Comparison of ENCODE assay signal across 8 cellular contexts in the genomic region with DNA sequence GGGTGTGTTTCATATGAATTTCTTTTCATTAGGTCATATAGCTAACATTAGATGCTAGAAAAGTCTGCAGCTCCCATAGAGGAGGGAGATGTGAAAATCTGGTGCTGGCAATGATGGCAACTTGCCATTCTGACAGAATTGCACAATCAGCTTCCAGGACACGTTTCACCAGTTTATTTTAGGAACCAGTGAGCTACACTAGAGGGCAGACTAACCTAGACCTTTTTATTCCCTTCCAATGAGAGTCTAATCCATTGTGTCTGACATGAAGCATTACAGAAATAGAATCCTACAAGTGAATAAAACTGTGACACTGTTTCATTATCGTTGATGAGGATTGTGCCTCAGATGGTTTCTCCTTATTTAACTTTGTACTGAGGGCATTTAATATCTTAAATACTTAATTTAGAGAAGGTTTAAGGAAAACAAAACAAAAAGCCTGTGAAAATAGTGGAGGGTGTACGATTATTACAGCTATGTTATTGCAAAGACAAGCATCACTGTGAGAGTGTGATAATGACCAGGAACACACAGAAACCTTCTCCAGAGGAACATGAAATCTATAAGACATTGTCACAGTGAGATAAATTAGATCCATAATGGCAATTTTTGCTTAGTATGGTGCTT.
DNase-seq lines count a peak whose midpoint lies in the region; ATAC-seq and TF ChIP-seq lines count a peak whose summit lies in the region.

No MANE protein-coding gene starts in this region.

- no peaks in the 10 kb centered on the region for H3K9me3 ChIP-seq in CD4-positive, CD25-positive, alpha-beta regulatory T cell (ENCODE audit: control insufficient read depth in 2 of 2, low read length in 2 of 2)
- no peaks in the 10 kb centered on the region for H3K9me3 ChIP-seq in neural progenitor cell (ENCODE audit: low read depth)

- no peaks in the 10 kb centered on the region for H3K27me3 ChIP-seq in CD4-positive, CD25-positive, alpha-beta regulatory T cell (ENCODE audit: control insufficient read depth, insufficient read depth, low read length)
- H3K27me3 ChIP-seq in neural progenitor cell, result no peaks in the 10 kb centered on the region

- H3K79me2 ChIP-seq in neural progenitor cell (ENCODE audit: low read depth), result no peaks in the 10 kb centered on the region

- H3K36me3 Mint-ChIP-seq in CD4-positive, CD25-positive, alpha-beta regulatory T cell, result no peaks in the 10 kb centered on the region
- H3K36me3 Mint-ChIP-seq in neural progenitor cell, result no peaks in the 10 kb centered on the region

- H4K20me1 ChIP-seq in neural progenitor cell (ENCODE audit: low read depth), result no peaks in the 10 kb centered on the region

- H3K4me1 Mint-ChIP-seq in CD4-positive, CD25-positive, alpha-beta regulatory T cell, result no peaks in the 10 kb centered on the region
- H3K4me1 Mint-ChIP-seq in neural progenitor cell, result peaks cover 39% of the 10 kb centered on the region

- peak in 2 of 3 donors; percentile 14 to 40 for DNase-seq in CD4-positive, CD25-positive, alpha-beta regulatory T cell
- DNase-seq in NCI-H2171 (lab: John Stamatoyannopoulos, UW) (peak; percentile 5), fibroblast of pulmonary artery (ENCODE audit: low read depth) (peak; percentile 95), neural progenitor cell (ENCODE audit: low spot score) (peak; percentile 67)
- no peak for DNase-seq in activated CD4-positive, CD25-positive, alpha-beta regulatory T cell (lab: John Stamatoyannopoulos, UW)

- no peak overlapping the region for H3K4me3 ChIP-seq in CD4-positive, CD25-positive, alpha-beta regulatory T cell (ENCODE audit: low read depth, low read length)
- H3K4me3 ChIP-seq in fibroblast of pulmonary artery (replicated peaks; ENCODE audit: low read depth, low read length) (no peak overlapping the region), neural progenitor cell (no peak overlapping the region)

- TF ChIP-seq CTCF in VCaP (conservative IDR thresholded peaks at IDR 0.05), result peak; percentile 74
- TF ChIP-seq CTCF in fibroblast of pulmonary artery (IDR thresholded peaks at IDR 0.05; ENCODE audit: low read length, missing control alignments), result peak; percentile 74
- TF ChIP-seq CTCF in neural progenitor cell (IDR thresholded peaks at IDR 0.05), result peak; percentile 77

- no peaks in the 10 kb centered on the region for H3F3A ChIP-seq in neural progenitor cell (ENCODE audit: low read depth)

- no peak for ATAC-seq in CD4-positive, CD25-positive, alpha-beta regulatory T cell (ENCODE audit: low read depth in 2 of 2)
- ATAC-seq in GM18867 (IDR thresholded peaks at IDR 0.05; ENCODE audit: unreplicated experiment) (peak; percentile 83), HG03103 (IDR thresholded peaks at IDR 0.05; ENCODE audit: low read depth, unreplicated experiment) (peak; percentile 68)

- H3K27me3 Mint-ChIP-seq in CD4-positive, CD25-positive, alpha-beta regulatory T cell, result no peaks in the 10 kb centered on the region
- H3K27me3 Mint-ChIP-seq in neural progenitor cell (ENCODE audit: insufficient read depth, low read depth), result peaks cover 2% of the 10 kb centered on the region

- no peak overlapping the region for H3K27ac Mint-ChIP-seq in CD4-positive, CD25-positive, alpha-beta regulatory T cell
- H3K27ac Mint-ChIP-seq in neural progenitor cell, result no peak overlapping the region

- no peak overlapping the region for H3K9ac ChIP-seq in neural progenitor cell

- H3K4me3 Mint-ChIP-seq in CD4-positive, CD25-positive, alpha-beta regulatory T cell, result no peak overlapping the region
- H3K4me3 Mint-ChIP-seq in neural progenitor cell, result no peak overlapping the region

- no peak overlapping the region for H3K27ac ChIP-seq in CD4-positive, CD25-positive, alpha-beta regulatory T cell (ENCODE audit: insufficient read depth, low read length, poor library complexity, severe bottlenecking)
- no peak overlapping the region for H3K27ac ChIP-seq in VCaP
- no peak overlapping the region for H3K27ac ChIP-seq in neural progenitor cell

- H2AFZ ChIP-seq in neural progenitor cell (replicated peaks), result no peak overlapping the region

- H3K36me3 ChIP-seq in CD4-positive, CD25-positive, alpha-beta regulatory T cell (ENCODE audit: control insufficient read depth, insufficient read depth, low read length), result no peaks in the 10 kb centered on the region
- no peaks in the 10 kb centered on the region for H3K36me3 ChIP-seq in neural progenitor cell

- no peak overlapping the region for H3K4me2 ChIP-seq in neural progenitor cell

- H3K9me3 Mint-ChIP-seq in CD4-positive, CD25-positive, alpha-beta regulatory T cell, result peaks cover 0 to 2% (median 0%) of the 10 kb centered on the region in 7 donors
- no peaks in the 10 kb centered on the region for H3K9me3 Mint-ChIP-seq in neural progenitor cell

- H3K4me1 ChIP-seq in CD4-positive, CD25-positive, alpha-beta regulatory T cell (ENCODE audit: control insufficient read depth, insufficient read depth, low read length, poor library complexity, severe bottlenecking), result no peaks in the 10 kb centered on the region
- peaks cover 9% of the 10 kb centered on the region for H3K4me1 ChIP-seq in neural progenitor cell

Comparison
In these comparisons a context has a peak if more than half of its experiments do, and no peak if none do; other contexts are left out.
1. ATAC-seq: peak in GM18867 (single experiment) and HG03103 (single experiment); none in CD4-positive, CD25-positive, alpha-beta regulatory T cell (0 of 2).
2. DNase-seq: peak in CD4-positive, CD25-positive, alpha-beta regulatory T cell (2 of 3), NCI-H2171 (single experiment), fibroblast of pulmonary artery (single experiment) and neural progenitor cell (single experiment); none in activated CD4-positive, CD25-positive, alpha-beta regulatory T cell (0 of 4).
3. Peak in every context shown above with its lines, with median percentiles within 50 percentile points of each other: CTCF ChIP-seq.